In genomic region chr5:50666261-50667078, GRCh38 we compare ENCODE assay signal across 7 cellular contexts. TPM values are rescaled to one million over a fixed set of nuclear protein-coding genes. Genes with fewer than 3 reads are reported as not detected.
DNase-seq lines count a peak whose midpoint lies in the region; ATAC-seq lines count a peak whose summit lies in the region.

A gene with protein sequence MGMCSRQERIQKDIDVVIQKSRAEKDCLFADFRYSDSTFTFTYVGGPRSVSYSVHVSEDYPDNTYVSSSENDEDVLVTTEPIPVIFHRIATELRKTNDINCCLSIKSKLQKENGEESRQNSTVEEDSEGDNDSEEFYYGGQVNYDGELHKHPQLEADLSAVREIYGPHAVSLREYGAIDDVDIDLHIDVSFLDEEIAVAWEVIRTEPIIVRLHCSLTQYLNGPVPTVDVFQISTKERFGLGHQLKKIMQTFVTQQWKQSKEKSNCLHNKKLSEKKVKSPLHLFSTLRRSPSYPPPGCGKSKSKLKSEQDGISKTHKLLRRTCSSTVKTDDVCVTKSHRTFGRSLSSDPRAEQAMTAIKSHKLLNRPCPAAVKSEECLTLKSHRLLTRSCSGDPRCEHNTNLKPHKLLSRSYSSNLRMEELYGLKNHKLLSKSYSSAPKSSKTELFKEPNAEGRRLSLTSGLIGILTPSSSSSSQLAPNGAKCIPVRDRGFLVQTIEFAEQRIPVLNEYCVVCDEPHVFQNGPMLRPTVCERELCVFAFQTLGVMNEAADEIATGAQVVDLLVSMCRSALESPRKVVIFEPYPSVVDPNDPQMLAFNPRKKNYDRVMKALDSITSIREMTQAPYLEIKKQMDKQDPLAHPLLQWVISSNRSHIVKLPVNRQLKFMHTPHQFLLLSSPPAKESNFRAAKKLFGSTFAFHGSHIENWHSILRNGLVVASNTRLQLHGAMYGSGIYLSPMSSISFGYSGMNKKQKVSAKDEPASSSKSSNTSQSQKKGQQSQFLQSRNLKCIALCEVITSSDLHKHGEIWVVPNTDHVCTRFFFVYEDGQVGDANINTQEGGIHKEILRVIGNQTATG (plus strand): TSS chr5:50666637. CDS start chr5:50667096, 459 bp downstream.

- ATAC-seq in GM18517 (IDR thresholded peaks at IDR 0.05; ENCODE audit: unreplicated experiment), result peak; percentile 46
- ATAC-seq in HG02870 (IDR thresholded peaks at IDR 0.05; ENCODE audit: unreplicated experiment), result peak; percentile 29
- peak; percentile 30 to 42 for ATAC-seq in activated T-cell treated with anti-CD3 and anti-CD28 coated beads, Interleukin-2, amount 50 U/mL, for 4 hours
- peak; percentile 40 to 41 for ATAC-seq in naive B cell (ENCODE audit: low read depth in 2 of 2)

- peak within 1 kb of the TSS; percentile 82 for H3K9ac ChIP-seq in NT2/D1 (ENCODE audit: insufficient read length, low read depth)
- peak within 1 kb of the TSS; percentile 78 to 92 for H3K9ac ChIP-seq in stomach smooth muscle (ENCODE audit: low read length in 2 of 2)

- peak within 1 kb of the TSS; percentile 98 to 100 (median 100) for H3K27ac Mint-ChIP-seq in naive B cell

- peak; percentile 39 for DNase-seq in NT2/D1 (ENCODE audit: low read depth, low spot score)
- DNase-seq in activated T-cell treated with anti-CD3 and anti-CD28 coated beads, Interleukin-2, amount 50 U/mL, for 4 hours, result peak; percentile 41
- DNase-seq in fibroblast of gingiva (ENCODE audit: low read depth), result peak; percentile 74
- DNase-seq in naive B cell, result peak; percentile 62

- H3K4me1 Mint-ChIP-seq in activated T-cell treated with anti-CD3 and anti-CD28 coated beads, Interleukin-2, amount 50 U/mL, for 4 hours (ENCODE audit: low read depth), result peaks cover 40% of the 10 kb centered on the region
- H3K4me1 Mint-ChIP-seq in naive B cell, result peaks cover 26 to 46% (median 41%) of the 10 kb centered on the region in 3 donors

- H3K4me1 ChIP-seq in NT2/D1 (ENCODE audit: insufficient read depth, insufficient read length), result no peaks in the 10 kb centered on the region
- H3K4me1 ChIP-seq in stomach smooth muscle (ENCODE audit: control insufficient read depth, insufficient read depth, low read length), result peaks cover 8% of the 10 kb centered on the region

- H3K9me3 ChIP-seq in NT2/D1 (ENCODE audit: insufficient read depth, low read length) (no peaks in the 10 kb centered on the region), stomach smooth muscle (ENCODE audit: control insufficient read depth in 2 of 2, low read length in 2 of 2) (no peaks in the 10 kb centered on the region)

- H3K4me3 Mint-ChIP-seq in activated T-cell treated with anti-CD3 and anti-CD28 coated beads, Interleukin-2, amount 50 U/mL, for 4 hours, result peak within 1 kb of the TSS; percentile 97
- peak within 1 kb of the TSS; percentile 94 to 100 (median 98) for H3K4me3 Mint-ChIP-seq in naive B cell

- H3K36me3 ChIP-seq in NT2/D1 (ENCODE audit: insufficient read depth, insufficient read length, low read length) (no peaks in the 10 kb centered on the region), stomach smooth muscle (ENCODE audit: control insufficient read depth in 2 of 2, insufficient read depth in 2 of 2, low read length in 2 of 2) (no peaks in the 10 kb centered on the region)

- peak within 1 kb of the TSS; percentile 66 for H3K4me3 ChIP-seq in NT2/D1 (ENCODE audit: insufficient read length, low read depth)
- peak within 1 kb of the TSS; percentile 90 to 97 for H3K4me3 ChIP-seq in stomach smooth muscle (ENCODE audit: low read length in 2 of 2)

- H3K9me3 Mint-ChIP-seq in activated T-cell treated with anti-CD3 and anti-CD28 coated beads, Interleukin-2, amount 50 U/mL, for 4 hours, result no peaks in the 10 kb centered on the region
- H3K9me3 Mint-ChIP-seq in naive B cell, result no peaks in the 10 kb centered on the region

- H3K27me3 Mint-ChIP-seq in activated T-cell treated with anti-CD3 and anti-CD28 coated beads, Interleukin-2, amount 50 U/mL, for 4 hours (ENCODE audit: low read depth), result no peaks in the 10 kb centered on the region
- H3K27me3 Mint-ChIP-seq in naive B cell, result no peaks in the 10 kb centered on the region

- H3K27me3 ChIP-seq in NT2/D1 (ENCODE audit: insufficient read depth, insufficient read length) (peaks cover 10% of the 10 kb centered on the region), stomach smooth muscle (ENCODE audit: control insufficient read depth in 1 of 2, insufficient read depth in 2 of 2, low read length in 2 of 2) (no peaks in the 10 kb centered on the region)

- peak within 1 kb of the TSS; percentile 82 for H3K27ac ChIP-seq in stomach smooth muscle (ENCODE audit: low read length)

- H3K36me3 Mint-ChIP-seq in activated T-cell treated with anti-CD3 and anti-CD28 coated beads, Interleukin-2, amount 50 U/mL, for 4 hours (ENCODE audit: insufficient read depth), result peaks cover 2% of the 10 kb centered on the region
- no peaks in the 10 kb centered on the region for H3K36me3 Mint-ChIP-seq in naive B cell

RNA-seq across cellular contexts. Expression of the gene that starts here (rescaled TPM):
- total RNA-seq in activated T-cell treated with anti-CD3 and anti-CD28 coated beads, Interleukin-2, amount 50 U/mL, for 4 hours, result 10 to 100 TPM; 12.4 to 22.3 (median 19.8) TPM
- polyA plus RNA-seq in naive B cell (ENCODE audit: low read depth in 6 of 6), result 10 to 100 TPM; 10.1 to 63.7 (median 46.9) TPM

Comparison
In these comparisons a context has a peak if more than half of its experiments do, and no peak if none do; other contexts are left out.
1. Peak in every context shown above with its lines: DNase-seq, ATAC-seq, H3K4me3 ChIP-seq and H3K27ac ChIP-seq.